In genomic region chr9:120385606-120386389, GRCh38 we compare ENCODE assay signal across 14 cellular contexts.
"Had no signal": no experiment of that assay in that cellular context is flagged by ENCODE, and none has a peak within 500 bp of the region (broad histone marks: within the 10 kb centered on the region; RNA-seq: fewer than 3 reads in every experiment).

No MANE protein-coding gene starts in this region.

- H3K4me3 ChIP-seq: ascending aorta, lung, smooth muscle cell had no signal

- H3K9me3 Mint-ChIP-seq: activated CD4-positive, alpha-beta T cell treated with anti-CD3 and anti-CD28 coated beads, Interleukin-2, amount 10 ng/mL, durations not matched to agents 7 days and 5 days; stimulated activated memory B cell treated with anti-CD40 and anti-IgM and Interleukin-4, amounts not matched to agents 10 μg/mL and 1 μg/mL and 100 μg/mL, for 72 hours had no signal

- H3K27ac ChIP-seq: ascending aorta had no signal

- H3K27ac Mint-ChIP-seq: activated CD4-positive, alpha-beta T cell treated with anti-CD3 and anti-CD28 coated beads, Interleukin-2, amount 10 ng/mL, durations not matched to agents 7 days and 5 days; stimulated activated memory B cell treated with anti-CD40 and anti-IgM and Interleukin-4, amounts not matched to agents 10 μg/mL and 1 μg/mL and 100 μg/mL, for 72 hours; T-cell had no signal

- H3K4me3 Mint-ChIP-seq: activated CD4-positive, alpha-beta T cell treated with anti-CD3 and anti-CD28 coated beads, Interleukin-2, amount 10 ng/mL, durations not matched to agents 7 days and 5 days; stimulated activated memory B cell treated with anti-CD40 and anti-IgM and Interleukin-4, amounts not matched to agents 10 μg/mL and 1 μg/mL and 100 μg/mL, for 72 hours; T-cell had no signal

- H3K27me3 ChIP-seq: ascending aorta had no signal

- ATAC-seq: stimulated activated memory B cell treated with anti-CD40 and anti-IgM and Interleukin-4, amounts not matched to agents 10 μg/mL and 1 μg/mL and 100 μg/mL, for 72 hours; T-cell had no signal

- DNase-seq: activated CD4-positive, alpha-beta T cell treated with anti-CD3 and anti-CD28 coated beads, Interleukin-2, amount 10 ng/mL, durations not matched to agents 7 days and 5 days; activated CD4-positive, CD25-positive, alpha-beta regulatory T cell; activated CD8-positive, alpha-beta memory T cell treated with anti-CD3 and anti-CD28 coated beads, Interleukin-2, amount 50 U/mL, for 4 hours; activated effector memory CD4-positive, alpha-beta T cell treated with Interleukin-2 at 50 U/mL for 16 hours; activated naive CD4-positive, alpha-beta T cell treated with anti-CD3 and anti-CD28 coated beads, Interleukin-2, amount 50 U/mL, for 16 hours; activated T-cell treated with anti-CD3 and anti-CD28 coated beads, Interleukin-2, amount 50 U/mL, for 48 hours; hippocampal formation; midbrain; stimulated activated CD4-positive, alpha-beta T cell treated with anti-CD3 and anti-CD28 coated beads, Interleukin-4, amount 100 ng/mL, for 1 hour; T-cell had no signal

- H3K4me2 ChIP-seq: smooth muscle cell had no signal

- H3K27me3 Mint-ChIP-seq: activated CD4-positive, alpha-beta T cell treated with anti-CD3 and anti-CD28 coated beads, Interleukin-2, amount 10 ng/mL, durations not matched to agents 7 days and 5 days; stimulated activated memory B cell treated with anti-CD40 and anti-IgM and Interleukin-4, amounts not matched to agents 10 μg/mL and 1 μg/mL and 100 μg/mL, for 72 hours; T-cell had no signal

- H3K9me3 ChIP-seq: ascending aorta had no signal

- H3K4me1 Mint-ChIP-seq: activated CD4-positive, alpha-beta T cell treated with anti-CD3 and anti-CD28 coated beads, Interleukin-2, amount 10 ng/mL, durations not matched to agents 7 days and 5 days; stimulated activated memory B cell treated with anti-CD40 and anti-IgM and Interleukin-4, amounts not matched to agents 10 μg/mL and 1 μg/mL and 100 μg/mL, for 72 hours; T-cell had no signal
